28 cellular contexts compared by ENCODE assay signal in the genomic region with DNA sequence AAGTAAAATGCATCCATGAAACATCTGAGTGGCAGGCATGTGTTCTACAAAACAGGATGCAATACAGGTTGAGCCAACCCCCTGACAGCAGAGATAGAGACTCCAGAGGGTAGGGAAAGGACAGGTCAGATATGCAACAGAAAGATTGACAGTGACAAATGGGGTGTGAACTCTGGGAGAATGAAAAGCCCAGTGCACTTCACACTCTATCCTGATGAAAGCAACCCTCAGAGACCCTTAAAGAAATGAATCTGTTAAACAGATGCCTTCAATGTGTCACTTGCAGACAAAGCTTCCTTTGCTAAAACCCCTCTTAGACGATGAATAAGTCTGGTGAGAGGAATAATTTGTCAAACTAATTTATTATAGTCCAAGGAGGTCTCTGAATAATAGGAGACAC.
"Had no signal": no experiment of that assay in that cellular context is flagged by ENCODE, and none has a peak within 500 bp of the region (broad histone marks: within the 10 kb centered on the region; RNA-seq: fewer than 3 reads in every experiment).

No MANE protein-coding gene starts in this region.

- H3K9me3 ChIP-seq: lower lobe of right lung, neutrophil, right lobe of liver, uterus had no signal

- H3K9me3 Mint-ChIP-seq: activated B cell treated with CpG ODN at 0.5 μM for 24 hours; activated CD8-positive, alpha-beta T cell treated with anti-CD3 and anti-CD28 coated beads for 36 hours; activated T-cell treated with anti-CD3 and anti-CD28 coated beads, Interleukin-2, amount 50 U/mL, for 4 hours; activated T-helper 17 cell treated with anti-CD3 and anti-CD28 coated beads, Interleukin-2, amount 50 U/mL, for 72 hours; central memory CD8-positive, alpha-beta T cell; dendritic cell treated with granulocyte-macrophage colony-stimulating factor and Interleukin-4, amounts not matched to agents 40 ng/mL and 50 ng/mL, for 4 days; naive B cell; stimulated activated effector memory CD8-positive, alpha-beta T cell treated with anti-CD3 and anti-CD28 coated beads, Interleukin-12 subunit alpha, Interleukin-12 subunit beta, amount 100 ng/mL, for 72 hours; stimulated activated naive CD8-positive, alpha-beta T cell treated with anti-CD3 and anti-CD28 coated beads, Interleukin-15, Interleukin-2, amounts not matched to agents 100 ng/mL and 50 ng/mL, for 24 hours; T-helper 2 cell treated with Interferon-gamma antibody and Interleukin-4, amounts not matched to agents 5 μg/mL and 100 μg/mL, for 36 hours; type B pancreatic cell had no signal

- H3K4me1 Mint-ChIP-seq: activated B cell treated with CpG ODN at 0.5 μM for 24 hours; activated T-helper 17 cell treated with anti-CD3 and anti-CD28 coated beads, Interleukin-2, amount 50 U/mL, for 72 hours; central memory CD8-positive, alpha-beta T cell; naive B cell; stimulated activated effector memory CD8-positive, alpha-beta T cell treated with anti-CD3 and anti-CD28 coated beads, Interleukin-12 subunit alpha, Interleukin-12 subunit beta, amount 100 ng/mL, for 72 hours had no signal

- H3K4me3 Mint-ChIP-seq: activated B cell treated with CpG ODN at 0.5 μM for 24 hours; activated CD8-positive, alpha-beta T cell treated with anti-CD3 and anti-CD28 coated beads for 36 hours; activated T-cell treated with anti-CD3 and anti-CD28 coated beads, Interleukin-2, amount 50 U/mL, for 4 hours; activated T-helper 17 cell treated with anti-CD3 and anti-CD28 coated beads, Interleukin-2, amount 50 U/mL, for 72 hours; central memory CD8-positive, alpha-beta T cell; dendritic cell treated with granulocyte-macrophage colony-stimulating factor and Interleukin-4, amounts not matched to agents 40 ng/mL and 50 ng/mL, for 4 days; naive B cell; stimulated activated effector memory CD8-positive, alpha-beta T cell treated with anti-CD3 and anti-CD28 coated beads, Interleukin-12 subunit alpha, Interleukin-12 subunit beta, amount 100 ng/mL, for 72 hours; stimulated activated naive CD8-positive, alpha-beta T cell treated with anti-CD3 and anti-CD28 coated beads, Interleukin-15, Interleukin-2, amounts not matched to agents 100 ng/mL and 50 ng/mL, for 24 hours; T-helper 2 cell treated with Interferon-gamma antibody and Interleukin-4, amounts not matched to agents 5 μg/mL and 100 μg/mL, for 36 hours; type B pancreatic cell had no signal

- H3K36me3 Mint-ChIP-seq: naive B cell; stimulated activated effector memory CD8-positive, alpha-beta T cell treated with anti-CD3 and anti-CD28 coated beads, Interleukin-12 subunit alpha, Interleukin-12 subunit beta, amount 100 ng/mL, for 72 hours; type B pancreatic cell had no signal

- H3K4me3 ChIP-seq: lower lobe of right lung, right lobe of liver, skin epidermis, uterus had no signal

- DNase-seq: activated B cell treated with CpG ODN at 0.5 μM for 24 hours; activated CD4-positive, alpha-beta T cell treated with anti-CD3 and anti-CD28 coated beads, Interleukin-2, amount 50 U/mL, for 1 hour; activated CD8-positive, alpha-beta T cell treated with anti-CD3 and anti-CD28 coated beads for 36 hours; activated gamma-delta T cell treated with Interleukin-2 at 50 U/mL for 16 hours; activated naive CD4-positive, alpha-beta T cell treated with anti-CD3 and anti-CD28 coated beads, Interleukin-2, amount 50 U/mL, for 16 hours; activated T-cell treated with anti-CD3 and anti-CD28 coated beads, Interleukin-2, amount 50 U/mL, for 4 hours; amniotic stem cell; effector CD4-positive, alpha-beta T cell; kidney glomerular epithelial cell; lower lobe of right lung; mesenchymal stem cell; naive B cell; right lobe of liver; stimulated activated CD4-positive, alpha-beta T cell treated with anti-CD3 and anti-CD28 coated beads, Interleukin-12 subunit alpha, Interleukin-12 subunit beta, amount 100 ng/mL, for 4 hours; stimulated activated CD4-positive, alpha-beta T cell treated with anti-CD3 and anti-CD28 coated beads, Interleukin-4, amount 100 ng/mL, for 24 hours; substantia nigra; T-helper 1 cell; uterus had no signal

- H3K27me3 Mint-ChIP-seq: activated B cell treated with CpG ODN at 0.5 μM for 24 hours; activated CD8-positive, alpha-beta T cell treated with anti-CD3 and anti-CD28 coated beads for 36 hours; activated T-helper 17 cell treated with anti-CD3 and anti-CD28 coated beads, Interleukin-2, amount 50 U/mL, for 72 hours; central memory CD8-positive, alpha-beta T cell; dendritic cell treated with granulocyte-macrophage colony-stimulating factor and Interleukin-4, amounts not matched to agents 40 ng/mL and 50 ng/mL, for 4 days; naive B cell; stimulated activated naive CD8-positive, alpha-beta T cell treated with anti-CD3 and anti-CD28 coated beads, Interleukin-15, Interleukin-2, amounts not matched to agents 100 ng/mL and 50 ng/mL, for 24 hours; type B pancreatic cell had no signal

- ATAC-seq: activated CD8-positive, alpha-beta T cell treated with anti-CD3 and anti-CD28 coated beads for 36 hours; activated T-cell treated with anti-CD3 and anti-CD28 coated beads, Interleukin-2, amount 50 U/mL, for 4 hours; activated T-helper 17 cell treated with anti-CD3 and anti-CD28 coated beads, Interleukin-2, amount 50 U/mL, for 72 hours; left lobe of liver; lower lobe of right lung; right lobe of liver; stimulated activated effector memory CD8-positive, alpha-beta T cell treated with anti-CD3 and anti-CD28 coated beads, Interleukin-12 subunit alpha, Interleukin-12 subunit beta, amount 100 ng/mL, for 72 hours had no signal

- H3K4me1 ChIP-seq: lower lobe of right lung, right lobe of liver, uterus had no signal

- H3K36me3 ChIP-seq: lower lobe of right lung, neutrophil, right lobe of liver, uterus had no signal

- H3K27ac Mint-ChIP-seq: activated B cell treated with CpG ODN at 0.5 μM for 24 hours; activated CD8-positive, alpha-beta T cell treated with anti-CD3 and anti-CD28 coated beads for 36 hours; activated T-helper 17 cell treated with anti-CD3 and anti-CD28 coated beads, Interleukin-2, amount 50 U/mL, for 72 hours; dendritic cell treated with granulocyte-macrophage colony-stimulating factor and Interleukin-4, amounts not matched to agents 40 ng/mL and 50 ng/mL, for 4 days; naive B cell; stimulated activated effector memory CD8-positive, alpha-beta T cell treated with anti-CD3 and anti-CD28 coated beads, Interleukin-12 subunit alpha, Interleukin-12 subunit beta, amount 100 ng/mL, for 72 hours; stimulated activated naive CD8-positive, alpha-beta T cell treated with anti-CD3 and anti-CD28 coated beads, Interleukin-15, Interleukin-2, amounts not matched to agents 100 ng/mL and 50 ng/mL, for 24 hours; T-helper 2 cell treated with Interferon-gamma antibody and Interleukin-4, amounts not matched to agents 5 μg/mL and 100 μg/mL, for 36 hours had no signal

- H3K27ac ChIP-seq: lower lobe of right lung, neutrophil, right lobe of liver, skin epidermis, uterus had no signal

- H3K27me3 ChIP-seq: neutrophil, right lobe of liver, uterus had no signal
